In genomic region chr4:55251352-55251751, GRCh38 we compare ENCODE assay signal across 1 cellular context.
TF ChIP-seq lines count a peak whose summit lies in the region.

No MANE protein-coding gene starts in this region.

TF ChIP-seq in GM23338, 12 proteins besides CTCF, POLR2A, EP300 and RAD21 (continued from another document):
- TF ChIP-seq, protein P1, sequence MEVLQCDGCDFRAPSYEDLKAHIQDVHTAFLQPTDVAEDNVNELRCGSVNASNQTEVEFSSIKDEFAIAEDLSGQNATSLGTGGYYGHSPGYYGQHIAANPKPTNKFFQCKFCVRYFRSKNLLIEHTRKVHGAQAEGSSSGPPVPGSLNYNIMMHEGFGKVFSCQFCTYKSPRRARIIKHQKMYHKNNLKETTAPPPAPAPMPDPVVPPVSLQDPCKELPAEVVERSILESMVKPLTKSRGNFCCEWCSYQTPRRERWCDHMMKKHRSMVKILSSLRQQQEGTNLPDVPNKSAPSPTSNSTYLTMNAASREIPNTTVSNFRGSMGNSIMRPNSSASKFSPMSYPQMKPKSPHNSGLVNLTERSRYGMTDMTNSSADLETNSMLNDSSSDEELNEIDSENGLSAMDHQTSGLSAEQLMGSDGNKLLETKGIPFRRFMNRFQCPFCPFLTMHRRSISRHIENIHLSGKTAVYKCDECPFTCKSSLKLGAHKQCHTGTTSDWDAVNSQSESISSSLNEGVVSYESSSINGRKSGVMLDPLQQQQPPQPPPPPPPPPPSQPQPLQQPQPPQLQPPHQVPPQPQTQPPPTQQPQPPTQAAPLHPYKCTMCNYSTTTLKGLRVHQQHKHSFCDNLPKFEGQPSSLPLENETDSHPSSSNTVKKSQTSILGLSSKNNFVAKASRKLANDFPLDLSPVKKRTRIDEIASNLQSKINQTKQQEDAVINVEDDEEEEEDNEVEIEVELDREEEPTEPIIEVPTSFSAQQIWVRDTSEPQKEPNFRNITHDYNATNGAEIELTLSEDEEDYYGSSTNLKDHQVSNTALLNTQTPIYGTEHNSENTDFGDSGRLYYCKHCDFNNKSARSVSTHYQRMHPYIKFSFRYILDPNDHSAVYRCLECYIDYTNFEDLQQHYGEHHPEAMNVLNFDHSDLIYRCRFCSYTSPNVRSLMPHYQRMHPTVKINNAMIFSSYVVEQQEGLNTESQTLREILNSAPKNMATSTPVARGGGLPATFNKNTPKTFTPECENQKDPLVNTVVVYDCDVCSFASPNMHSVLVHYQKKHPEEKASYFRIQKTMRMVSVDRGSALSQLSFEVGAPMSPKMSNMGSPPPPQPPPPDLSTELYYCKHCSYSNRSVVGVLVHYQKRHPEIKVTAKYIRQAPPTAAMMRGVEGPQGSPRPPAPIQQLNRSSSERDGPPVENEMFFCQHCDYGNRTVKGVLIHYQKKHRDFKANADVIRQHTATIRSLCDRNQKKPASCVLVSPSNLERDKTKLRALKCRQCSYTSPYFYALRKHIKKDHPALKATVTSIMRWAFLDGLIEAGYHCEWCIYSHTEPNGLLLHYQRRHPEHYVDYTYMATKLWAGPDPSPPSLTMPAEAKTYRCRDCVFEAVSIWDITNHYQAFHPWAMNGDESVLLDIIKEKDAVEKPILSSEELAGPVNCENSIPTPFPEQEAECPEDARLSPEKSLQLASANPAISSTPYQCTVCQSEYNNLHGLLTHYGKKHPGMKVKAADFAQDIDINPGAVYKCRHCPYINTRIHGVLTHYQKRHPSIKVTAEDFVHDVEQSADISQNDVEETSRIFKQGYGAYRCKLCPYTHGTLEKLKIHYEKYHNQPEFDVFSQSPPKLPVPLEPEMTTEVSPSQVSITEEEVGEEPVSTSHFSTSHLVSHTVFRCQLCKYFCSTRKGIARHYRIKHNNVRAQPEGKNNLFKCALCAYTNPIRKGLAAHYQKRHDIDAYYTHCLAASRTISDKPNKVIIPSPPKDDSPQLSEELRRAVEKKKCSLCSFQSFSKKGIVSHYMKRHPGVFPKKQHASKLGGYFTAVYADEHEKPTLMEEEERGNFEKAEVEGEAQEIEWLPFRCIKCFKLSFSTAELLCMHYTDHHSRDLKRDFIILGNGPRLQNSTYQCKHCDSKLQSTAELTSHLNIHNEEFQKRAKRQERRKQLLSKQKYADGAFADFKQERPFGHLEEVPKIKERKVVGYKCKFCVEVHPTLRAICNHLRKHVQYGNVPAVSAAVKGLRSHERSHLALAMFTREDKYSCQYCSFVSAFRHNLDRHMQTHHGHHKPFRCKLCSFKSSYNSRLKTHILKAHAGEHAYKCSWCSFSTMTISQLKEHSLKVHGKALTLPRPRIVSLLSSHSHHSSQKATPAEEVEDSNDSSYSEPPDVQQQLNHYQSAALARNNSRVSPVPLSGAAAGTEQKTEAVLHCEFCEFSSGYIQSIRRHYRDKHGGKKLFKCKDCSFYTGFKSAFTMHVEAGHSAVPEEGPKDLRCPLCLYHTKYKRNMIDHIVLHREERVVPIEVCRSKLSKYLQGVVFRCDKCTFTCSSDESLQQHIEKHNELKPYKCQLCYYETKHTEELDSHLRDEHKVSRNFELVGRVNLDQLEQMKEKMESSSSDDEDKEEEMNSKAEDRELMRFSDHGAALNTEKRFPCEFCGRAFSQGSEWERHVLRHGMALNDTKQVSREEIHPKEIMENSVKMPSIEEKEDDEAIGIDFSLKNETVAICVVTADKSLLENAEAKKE (CRISPR knock-in tag; IDR thresholded peaks at IDR 0.05) = no peak
- TF ChIP-seq EZH2 (IDR thresholded peaks at IDR 0.05; ENCODE audit: low read depth, unreplicated experiment) (no peak), ZNF114 (CRISPR knock-in tag; IDR thresholded peaks at IDR 0.05) (no peak), ZNF331 (CRISPR knock-in tag; IDR thresholded peaks at IDR 0.05; ENCODE audit: low read depth) (no peak), CREB1 (CRISPR knock-in tag; IDR thresholded peaks at IDR 0.05; ENCODE audit: low read depth) (no peak), NANOG (IDR thresholded peaks at IDR 0.05; ENCODE audit: borderline replicate concordance) (no peak), JUNB (IDR thresholded peaks at IDR 0.05; ENCODE audit: unreplicated experiment) (no peak), POLR2AphosphoS5 (IDR thresholded peaks at IDR 0.05; ENCODE audit: low read depth) (no peak)
- TF ChIP-seq, protein P2, sequence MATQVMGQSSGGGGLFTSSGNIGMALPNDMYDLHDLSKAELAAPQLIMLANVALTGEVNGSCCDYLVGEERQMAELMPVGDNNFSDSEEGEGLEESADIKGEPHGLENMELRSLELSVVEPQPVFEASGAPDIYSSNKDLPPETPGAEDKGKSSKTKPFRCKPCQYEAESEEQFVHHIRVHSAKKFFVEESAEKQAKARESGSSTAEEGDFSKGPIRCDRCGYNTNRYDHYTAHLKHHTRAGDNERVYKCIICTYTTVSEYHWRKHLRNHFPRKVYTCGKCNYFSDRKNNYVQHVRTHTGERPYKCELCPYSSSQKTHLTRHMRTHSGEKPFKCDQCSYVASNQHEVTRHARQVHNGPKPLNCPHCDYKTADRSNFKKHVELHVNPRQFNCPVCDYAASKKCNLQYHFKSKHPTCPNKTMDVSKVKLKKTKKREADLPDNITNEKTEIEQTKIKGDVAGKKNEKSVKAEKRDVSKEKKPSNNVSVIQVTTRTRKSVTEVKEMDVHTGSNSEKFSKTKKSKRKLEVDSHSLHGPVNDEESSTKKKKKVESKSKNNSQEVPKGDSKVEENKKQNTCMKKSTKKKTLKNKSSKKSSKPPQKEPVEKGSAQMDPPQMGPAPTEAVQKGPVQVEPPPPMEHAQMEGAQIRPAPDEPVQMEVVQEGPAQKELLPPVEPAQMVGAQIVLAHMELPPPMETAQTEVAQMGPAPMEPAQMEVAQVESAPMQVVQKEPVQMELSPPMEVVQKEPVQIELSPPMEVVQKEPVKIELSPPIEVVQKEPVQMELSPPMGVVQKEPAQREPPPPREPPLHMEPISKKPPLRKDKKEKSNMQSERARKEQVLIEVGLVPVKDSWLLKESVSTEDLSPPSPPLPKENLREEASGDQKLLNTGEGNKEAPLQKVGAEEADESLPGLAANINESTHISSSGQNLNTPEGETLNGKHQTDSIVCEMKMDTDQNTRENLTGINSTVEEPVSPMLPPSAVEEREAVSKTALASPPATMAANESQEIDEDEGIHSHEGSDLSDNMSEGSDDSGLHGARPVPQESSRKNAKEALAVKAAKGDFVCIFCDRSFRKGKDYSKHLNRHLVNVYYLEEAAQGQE (IDR thresholded peaks at IDR 0.05; ENCODE audit: unreplicated experiment) = no peak
- TF ChIP-seq, protein P3, sequence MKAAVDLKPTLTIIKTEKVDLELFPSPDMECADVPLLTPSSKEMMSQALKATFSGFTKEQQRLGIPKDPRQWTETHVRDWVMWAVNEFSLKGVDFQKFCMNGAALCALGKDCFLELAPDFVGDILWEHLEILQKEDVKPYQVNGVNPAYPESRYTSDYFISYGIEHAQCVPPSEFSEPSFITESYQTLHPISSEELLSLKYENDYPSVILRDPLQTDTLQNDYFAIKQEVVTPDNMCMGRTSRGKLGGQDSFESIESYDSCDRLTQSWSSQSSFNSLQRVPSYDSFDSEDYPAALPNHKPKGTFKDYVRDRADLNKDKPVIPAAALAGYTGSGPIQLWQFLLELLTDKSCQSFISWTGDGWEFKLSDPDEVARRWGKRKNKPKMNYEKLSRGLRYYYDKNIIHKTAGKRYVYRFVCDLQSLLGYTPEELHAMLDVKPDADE (IDR thresholded peaks at IDR 0.05) = no peak
TF ChIP-seq in GM23338: peak in this region for 0.
